In the genomic region with DNA sequence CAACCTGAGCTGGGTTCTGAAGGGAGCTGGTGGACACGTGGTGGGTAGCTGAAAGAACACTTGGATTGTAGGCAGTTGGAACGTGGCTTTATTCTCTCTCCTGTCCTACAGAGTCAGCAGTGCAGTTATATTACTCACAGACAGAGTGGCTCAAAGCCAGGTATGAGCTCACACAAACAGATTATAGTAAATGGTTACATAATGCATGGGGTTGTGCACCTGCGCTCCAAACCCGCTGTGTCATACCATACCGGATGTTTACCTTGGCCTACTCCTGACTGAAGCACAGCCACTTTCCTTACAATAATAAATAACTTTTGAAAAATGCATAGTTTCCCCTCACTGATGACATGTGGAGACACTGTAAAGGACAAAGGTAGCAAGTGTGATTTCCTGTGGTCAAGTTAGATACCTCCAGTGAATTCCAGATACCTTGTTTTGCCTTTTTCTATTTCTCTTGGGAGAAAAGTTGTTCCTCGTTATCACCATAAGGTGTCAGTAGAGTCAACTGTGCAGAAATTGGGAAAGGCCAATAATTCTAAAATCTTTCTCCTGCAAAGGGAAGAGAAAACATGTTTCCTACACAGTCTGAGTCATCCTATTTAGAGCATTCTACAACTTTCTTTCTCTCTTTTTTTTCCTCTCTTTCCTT, we compare ENCODE assay signal across 8 cellular contexts. TPM values are rescaled to one million over a fixed set of nuclear protein-coding genes. Genes with fewer than 3 reads are reported as not detected.
DNase-seq lines count a peak whose midpoint lies in the region; ATAC-seq and TF ChIP-seq lines count a peak whose summit lies in the region.

No MANE protein-coding gene starts in this region.

- no peaks in the 10 kb centered on the region for H3F3A ChIP-seq in Loucy (ENCODE audit: low read depth)

- peaks cover 39% of the 10 kb centered on the region for H3K27me3 ChIP-seq in Loucy (ENCODE audit: insufficient read depth, low read length, poor library complexity, severe bottlenecking)

- DNase-seq in DMS53 (lab: John Stamatoyannopoulos, UW) (peak; percentile 90), cerebellar cortex (ENCODE audit: low spot score) (peak; percentile 2), mucosa of gallbladder (ENCODE audit: low spot score) (peak; percentile 62), nucleus accumbens (lab: John Stamatoyannopoulos, UW) (no peak), dedifferentiated amniotic fluid mesenchymal stem cell (ENCODE audit: extremely low spot score) (no peak), NCI-H345 treated with DMSO at 0.1 percent for 48 hours (lab: John Stamatoyannopoulos, UW; ENCODE audit: unreplicated experiment) (no peak)

- H3K4me1 ChIP-seq in Loucy (ENCODE audit: insufficient read depth, low read length, poor library complexity, severe bottlenecking): no peaks in the 10 kb centered on the region

- H3K36me3 ChIP-seq in Loucy (ENCODE audit: insufficient read depth, low read length): no peaks in the 10 kb centered on the region

- TF ChIP-seq CTCF in Loucy (conservative IDR thresholded peaks at IDR 0.05; ENCODE audit: low read length): peak; percentile 55

- H3K4me3 ChIP-seq in Loucy (ENCODE audit: low read length, poor library complexity, severe bottlenecking): no peak overlapping the region

- H3K4me2 ChIP-seq in Loucy (ENCODE audit: low read depth, low read length, poor library complexity, severe bottlenecking): no peak overlapping the region

- H3K9me3 ChIP-seq in Loucy (ENCODE audit: insufficient read depth, low read depth, low read length): peaks cover 16% of the 10 kb centered on the region; the same call in 1 of the 2 replicates

- no peaks in the 10 kb centered on the region for H4K20me1 ChIP-seq in Loucy (ENCODE audit: insufficient read depth, low read length, poor library complexity, severe bottlenecking)

- no peaks in the 10 kb centered on the region for H3K79me2 ChIP-seq in Loucy (ENCODE audit: insufficient read depth, low read length)

- no peak for ATAC-seq in GM19395 (IDR thresholded peaks at IDR 0.05; ENCODE audit: unreplicated experiment)

- H2AFZ ChIP-seq in Loucy (ENCODE audit: low read length): no peak overlapping the region

- H3K9me2 ChIP-seq in Loucy (replicated peaks; ENCODE audit: low read depth, low read length): no peaks in the 10 kb centered on the region

- H3K9ac ChIP-seq in Loucy (ENCODE audit: low read depth, low read length, poor library complexity, severe bottlenecking): no peak overlapping the region

RNA-seq across cellular contexts. Expression of a gene that starts 13.5 kb away (rescaled TPM):
- 95.1 TPM for total RNA-seq in mucosa of gallbladder

Comparison
In these comparisons a context has a peak if more than half of its experiments do, and no peak if none do; other contexts are left out.
1. DNase-seq: peak in DMS53 (single experiment), cerebellar cortex (single experiment) and mucosa of gallbladder (single experiment); none in nucleus accumbens (0 of 56), dedifferentiated amniotic fluid mesenchymal stem cell (single experiment) and NCI-H345 treated with DMSO at 0.1 percent for 48 hours (single experiment).